In genomic region chr11:66676931-66677598, GRCh38 we compare ENCODE assay signal across 8 cellular contexts. TPM values are rescaled to one million over a fixed set of nuclear protein-coding genes. Genes with fewer than 3 reads are reported as not detected.
DNase-seq lines count a peak whose midpoint lies in the region; ATAC-seq and TF ChIP-seq lines count a peak whose summit lies in the region.

No MANE protein-coding gene starts in this region.

- intact Hi-C loops in activated CD4-positive, alpha-beta T cell treated with anti-CD3 and anti-CD28 coated beads, Interleukin-2, amount 10 ng/mL, durations not matched to agents 24 days and 14 days (cut with micrococcal nuclease) = loop anchor here (1.0 kb wide), 3 partner anchors 39 to 197 kb away; partner anchors contain the start of genes DPP3, RBM14 and RBM4

- H3K27me3 ChIP-seq in kidney epithelial cell (ENCODE audit: control insufficient read depth, insufficient read depth, low read length) = no peaks in the 10 kb centered on the region

- POLR2A ChIA-PET in activated naive CD8-positive, alpha-beta T cell treated with anti-CD3 and anti-CD28 coated beads, Interleukin-2, amount 10 ng/mL, durations not matched to agents 7 days and 5 days (lab: Charles Lee) = interaction anchor here (0.9 to 2.6 kb wide), 18 partner anchors 9 to 364 kb away, joined by 3 to 37 read pairs (median 6); partner anchors contain the start of genes ACTN3, BBS1, CCDC87 and CCS

- peaks cover 16% of the 10 kb centered on the region for H3K36me3 Mint-ChIP-seq in activated CD4-positive, alpha-beta T cell treated with anti-CD3 and anti-CD28 coated beads, Interleukin-2, amount 10 ng/mL, durations not matched to agents 24 days and 14 days (ENCODE audit: low read depth)
- peaks cover 15% of the 10 kb centered on the region for H3K36me3 Mint-ChIP-seq in activated naive CD8-positive, alpha-beta T cell treated with anti-CD3 and anti-CD28 coated beads, Interleukin-2, amount 10 ng/mL, durations not matched to agents 7 days and 5 days

- H3K4me1 Mint-ChIP-seq in activated CD4-positive, alpha-beta T cell treated with anti-CD3 and anti-CD28 coated beads, Interleukin-2, amount 10 ng/mL, durations not matched to agents 24 days and 14 days = peaks cover 34% of the 10 kb centered on the region
- peaks cover 31% of the 10 kb centered on the region for H3K4me1 Mint-ChIP-seq in activated naive CD8-positive, alpha-beta T cell treated with anti-CD3 and anti-CD28 coated beads, Interleukin-2, amount 10 ng/mL, durations not matched to agents 7 days and 5 days

- peak overlapping the region; percentile 54 for H3K4me3 ChIP-seq in kidney epithelial cell (ENCODE audit: low read depth, low read length)

- H3K27ac Mint-ChIP-seq in activated CD4-positive, alpha-beta T cell treated with anti-CD3 and anti-CD28 coated beads, Interleukin-2, amount 10 ng/mL, durations not matched to agents 24 days and 14 days = peak overlapping the region; percentile 99
- H3K27ac Mint-ChIP-seq in activated naive CD8-positive, alpha-beta T cell treated with anti-CD3 and anti-CD28 coated beads, Interleukin-2, amount 10 ng/mL, durations not matched to agents 7 days and 5 days = peak overlapping the region; percentile 99

- peak overlapping the region; percentile 96 for H3K4me3 Mint-ChIP-seq in activated CD4-positive, alpha-beta T cell treated with anti-CD3 and anti-CD28 coated beads, Interleukin-2, amount 10 ng/mL, durations not matched to agents 24 days and 14 days
- peak overlapping the region; percentile 94 for H3K4me3 Mint-ChIP-seq in activated naive CD8-positive, alpha-beta T cell treated with anti-CD3 and anti-CD28 coated beads, Interleukin-2, amount 10 ng/mL, durations not matched to agents 7 days and 5 days

- TF ChIP-seq CTCF in kidney epithelial cell (IDR thresholded peaks at IDR 0.05; ENCODE audit: insufficient read depth, low read length, poor library complexity, severe bottlenecking) = no peak

- ATAC-seq in activated naive CD8-positive, alpha-beta T cell treated with anti-CD3 and anti-CD28 coated beads, Interleukin-2, amount 10 ng/mL, durations not matched to agents 7 days and 5 days (ENCODE audit: low read depth) = no peak
- no peak for ATAC-seq in HG03196 (IDR thresholded peaks at IDR 0.05; ENCODE audit: unreplicated experiment)

- no peaks in the 10 kb centered on the region for H3K9me3 Mint-ChIP-seq in activated CD4-positive, alpha-beta T cell treated with anti-CD3 and anti-CD28 coated beads, Interleukin-2, amount 10 ng/mL, durations not matched to agents 24 days and 14 days
- no peaks in the 10 kb centered on the region for H3K9me3 Mint-ChIP-seq in activated naive CD8-positive, alpha-beta T cell treated with anti-CD3 and anti-CD28 coated beads, Interleukin-2, amount 10 ng/mL, durations not matched to agents 7 days and 5 days

- no peaks in the 10 kb centered on the region for H3K27me3 Mint-ChIP-seq in activated CD4-positive, alpha-beta T cell treated with anti-CD3 and anti-CD28 coated beads, Interleukin-2, amount 10 ng/mL, durations not matched to agents 24 days and 14 days
- no peaks in the 10 kb centered on the region for H3K27me3 Mint-ChIP-seq in activated naive CD8-positive, alpha-beta T cell treated with anti-CD3 and anti-CD28 coated beads, Interleukin-2, amount 10 ng/mL, durations not matched to agents 7 days and 5 days

- no peaks in the 10 kb centered on the region for H3K36me3 ChIP-seq in kidney epithelial cell (ENCODE audit: control insufficient read depth, insufficient read depth, low read length)

- peak overlapping the region; percentile 82 for H3K27ac ChIP-seq in temporal lobe (ENCODE audit: low read depth, low read length)

- no peak for DNase-seq in activated CD4-positive, alpha-beta T cell treated with anti-CD3 and anti-CD28 coated beads, Interleukin-2, amount 10 ng/mL, durations not matched to agents 24 days and 14 days
- no peak for DNase-seq in activated CD4-positive, alpha-beta T cell treated with anti-CD3 and anti-CD28 coated beads for 48 hours
- no peak for DNase-seq in activated naive CD8-positive, alpha-beta T cell treated with anti-CD3 and anti-CD28 coated beads, Interleukin-2, amount 10 ng/mL, durations not matched to agents 7 days and 5 days
- DNase-seq in kidney epithelial cell (ENCODE audit: low read depth) = no peak
- no peak for DNase-seq in COLO829 (ENCODE audit: low spot score)
- DNase-seq in NCI-H510A (lab: John Stamatoyannopoulos, UW) = no peak

RNA-seq across cellular contexts. Expression of gene RBM4B, which starts 0.6 kb away (rescaled TPM):
- total RNA-seq in activated CD4-positive, alpha-beta T cell treated with anti-CD3 and anti-CD28 coated beads, Interleukin-2, amount 10 ng/mL, durations not matched to agents 24 days and 14 days = 15.6 and 16.0 TPM in 2 replicates
- total RNA-seq in activated naive CD8-positive, alpha-beta T cell treated with anti-CD3 and anti-CD28 coated beads, Interleukin-2, amount 10 ng/mL, durations not matched to agents 7 days and 5 days = 10 to 100 TPM; 21.1 to 23.4 TPM
- total RNA-seq in kidney epithelial cell (17.4 and 17.8 TPM in 2 replicates), temporal lobe (72.5 TPM)

RNA-seq across cellular contexts. Expression of gene RBM4, which starts 38.6 kb away (rescaled TPM):
- 109 and 133 TPM in 2 replicates for total RNA-seq in activated CD4-positive, alpha-beta T cell treated with anti-CD3 and anti-CD28 coated beads, Interleukin-2, amount 10 ng/mL, durations not matched to agents 24 days and 14 days
- total RNA-seq in activated naive CD8-positive, alpha-beta T cell treated with anti-CD3 and anti-CD28 coated beads, Interleukin-2, amount 10 ng/mL, durations not matched to agents 7 days and 5 days = 100 to 1,000 TPM; 152 to 158 TPM
- total RNA-seq in kidney epithelial cell (168 and 174 TPM in 2 replicates), temporal lobe (119 TPM)

RNA-seq across cellular contexts. Expression of gene SPTBN2, which starts 52.0 kb away (rescaled TPM):
- 0.88 and 1.6 TPM in 2 replicates for total RNA-seq in activated CD4-positive, alpha-beta T cell treated with anti-CD3 and anti-CD28 coated beads, Interleukin-2, amount 10 ng/mL, durations not matched to agents 24 days and 14 days
- total RNA-seq in activated naive CD8-positive, alpha-beta T cell treated with anti-CD3 and anti-CD28 coated beads, Interleukin-2, amount 10 ng/mL, durations not matched to agents 7 days and 5 days = 1 to 10 TPM; 1.3 to 1.6 TPM
- total RNA-seq in kidney epithelial cell (79.4 and 99.9 TPM in 2 replicates), temporal lobe (155 TPM)

Comparison
In these comparisons a context has a peak if more than half of its experiments do, and no peak if none do; other contexts are left out.
1. RNA of gene SPTBN2, which starts 52.0 kb away (total RNA-seq): 155 TPM in temporal lobe (single experiment) and 79.4 to 99.9 TPM in kidney epithelial cell; 0.88 to 1.6 TPM in activated CD4-positive, alpha-beta T cell treated with anti-CD3 and anti-CD28 coated beads, Interleukin-2, amount 10 ng/mL, durations not matched to agents 24 days and 14 days and 1.3 to 1.6 TPM in activated naive CD8-positive, alpha-beta T cell treated with anti-CD3 and anti-CD28 coated beads, Interleukin-2, amount 10 ng/mL, durations not matched to agents 7 days and 5 days; every median in the first group is over 10 times any median in the second.